ENCODE assay signal across 22 cellular contexts in the genomic region with DNA sequence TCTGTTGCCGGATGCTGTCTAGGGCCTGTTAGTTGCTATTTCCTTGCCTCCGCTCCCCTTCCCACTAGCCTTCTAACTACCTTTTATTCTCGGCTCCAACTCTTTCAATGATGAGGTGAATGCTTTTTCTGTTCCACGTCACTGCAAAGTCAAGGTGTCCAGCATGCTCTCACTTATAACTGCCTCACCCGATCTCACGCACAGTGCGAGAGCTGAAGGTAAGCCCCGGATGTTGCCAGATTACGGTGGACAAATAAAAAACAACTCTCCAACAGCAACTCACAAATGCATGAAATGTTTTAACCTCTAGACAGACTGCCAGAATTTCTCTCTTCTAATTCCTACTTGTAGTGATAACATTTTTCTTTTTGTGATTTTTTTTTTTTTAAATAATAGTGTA.
"Had no signal": no experiment of that assay in that cellular context is flagged by ENCODE, and none has a peak within 500 bp of the region (broad histone marks: within the 10 kb centered on the region; RNA-seq: fewer than 3 reads in every experiment).

No MANE protein-coding gene starts in this region.

- H3K9me3 ChIP-seq: prostate gland, upper lobe of left lung had no signal

- H3K36me3 Mint-ChIP-seq: immature natural killer cell; naive thymus-derived CD4-positive, alpha-beta T cell; stimulated activated naive B cell treated with anti-CD40 and anti-IgM and Interleukin-4, amounts not matched to agents 10 μg/mL and 1 μg/mL and 100 μg/mL, for 72 hours had no signal

- H3K36me3 ChIP-seq: prostate gland had no signal

- H3K27me3 ChIP-seq: brain microvascular endothelial cell, hepatocyte, upper lobe of left lung had no signal

- ATAC-seq: activated CD8-positive, alpha-beta T cell treated with anti-CD3 and anti-CD28 coated beads, Interleukin-2, amount 10 ng/mL, durations not matched to agents 7 days and 5 days; activated naive CD8-positive, alpha-beta T cell treated with anti-CD3 and anti-CD28 coated beads, Interleukin-2, amount 50 U/mL, for 24 hours; left lobe of liver; naive thymus-derived CD4-positive, alpha-beta T cell; stimulated activated naive B cell treated with anti-CD40 and anti-IgM and Interleukin-4, amounts not matched to agents 10 μg/mL and 1 μg/mL and 100 μg/mL, for 72 hours had no signal

- H3K27ac ChIP-seq: brain microvascular endothelial cell, hepatocyte, prostate gland, upper lobe of left lung had no signal

- H3K27ac Mint-ChIP-seq: activated CD8-positive, alpha-beta T cell treated with anti-CD3 and anti-CD28 coated beads, Interleukin-2, amount 10 ng/mL, durations not matched to agents 7 days and 5 days; activated naive CD8-positive, alpha-beta T cell treated with anti-CD3 and anti-CD28 coated beads, Interleukin-2, amount 50 U/mL, for 24 hours; activated T-helper 1 cell treated with anti-CD3 and anti-CD28 coated beads, Interleukin-12 subunit alpha, Interleukin-12 subunit beta, Interleukin-2, Interleukin-4 antibody, amounts not matched to agents 30 ng/mL and 10 ng/mL and 1 ng/mL, durations not matched to agents 14 hours and 24 hours and 36 hours; dendritic cell treated with granulocyte-macrophage colony-stimulating factor and Interleukin-4, amounts not matched to agents 40 ng/mL and 50 ng/mL, for 4 days; immature natural killer cell; stimulated activated naive B cell treated with anti-CD40 and anti-IgM and Interleukin-4, amounts not matched to agents 10 μg/mL and 1 μg/mL and 100 μg/mL, for 72 hours had no signal

- H3K4me3 Mint-ChIP-seq: activated CD8-positive, alpha-beta T cell treated with anti-CD3 and anti-CD28 coated beads, Interleukin-2, amount 10 ng/mL, durations not matched to agents 7 days and 5 days; activated naive CD8-positive, alpha-beta T cell treated with anti-CD3 and anti-CD28 coated beads, Interleukin-2, amount 50 U/mL, for 24 hours; activated T-helper 1 cell treated with anti-CD3 and anti-CD28 coated beads, Interleukin-12 subunit alpha, Interleukin-12 subunit beta, Interleukin-2, Interleukin-4 antibody, amounts not matched to agents 30 ng/mL and 10 ng/mL and 1 ng/mL, durations not matched to agents 14 hours and 24 hours and 36 hours; dendritic cell treated with granulocyte-macrophage colony-stimulating factor and Interleukin-4, amounts not matched to agents 40 ng/mL and 50 ng/mL, for 4 days; immature natural killer cell; naive thymus-derived CD4-positive, alpha-beta T cell; stimulated activated naive B cell treated with anti-CD40 and anti-IgM and Interleukin-4, amounts not matched to agents 10 μg/mL and 1 μg/mL and 100 μg/mL, for 72 hours had no signal

- H3K4me3 ChIP-seq: hepatocyte, lung, prostate gland, upper lobe of left lung had no signal

- H3K9me3 Mint-ChIP-seq: activated naive CD8-positive, alpha-beta T cell treated with anti-CD3 and anti-CD28 coated beads, Interleukin-2, amount 50 U/mL, for 24 hours; activated T-helper 1 cell treated with anti-CD3 and anti-CD28 coated beads, Interleukin-12 subunit alpha, Interleukin-12 subunit beta, Interleukin-2, Interleukin-4 antibody, amounts not matched to agents 30 ng/mL and 10 ng/mL and 1 ng/mL, durations not matched to agents 14 hours and 24 hours and 36 hours; dendritic cell treated with granulocyte-macrophage colony-stimulating factor and Interleukin-4, amounts not matched to agents 40 ng/mL and 50 ng/mL, for 4 days; immature natural killer cell; naive thymus-derived CD4-positive, alpha-beta T cell; stimulated activated naive B cell treated with anti-CD40 and anti-IgM and Interleukin-4, amounts not matched to agents 10 μg/mL and 1 μg/mL and 100 μg/mL, for 72 hours had no signal

- DNase-seq: activated CD4-positive, alpha-beta T cell treated with anti-CD3 and anti-CD28 coated beads, Interleukin-2, amount 50 U/mL, for 1 hour; activated CD4-positive, CD25-positive, alpha-beta regulatory T cell treated with anti-CD3 and anti-CD28 coated beads, Interleukin-2, amount 50 U/mL, for 72 hours; activated CD8-positive, alpha-beta T cell treated with anti-CD3 and anti-CD28 coated beads, Interleukin-2, amount 10 ng/mL, durations not matched to agents 7 days and 5 days; activated gamma-delta T cell; activated naive CD4-positive, alpha-beta T cell treated with anti-CD3 and anti-CD28 coated beads, Interleukin-2, amount 50 U/mL, for 16 hours; activated naive CD8-positive, alpha-beta T cell treated with anti-CD3 and anti-CD28 coated beads, Interleukin-2, amount 50 U/mL, for 24 hours; brain microvascular endothelial cell; effector CD4-positive, alpha-beta T cell; erythroblast; foreskin fibroblast; immature natural killer cell; naive thymus-derived CD4-positive, alpha-beta T cell; stimulated activated CD4-positive, alpha-beta T cell treated with anti-CD3 and anti-CD28 coated beads, Interleukin-2, amount 100 ng/mL, for 48 hours; stimulated activated CD8-positive, alpha-beta memory T cell treated with anti-CD3 and anti-CD28 coated beads, Interleukin-4, amount 100 ng/mL, for 48 hours; stimulated activated naive B cell treated with anti-CD40 and anti-IgM and Interleukin-4, amounts not matched to agents 10 μg/mL and 1 μg/mL and 100 μg/mL, for 72 hours; upper lobe of left lung had no signal
